ENCODE assay signal across 24 cellular contexts in genomic region chr4:80709082-80709869, GRCh38.
"Had no signal": no experiment of that assay in that cellular context is flagged by ENCODE, and none has a peak within 500 bp of the region (broad histone marks: within the 10 kb centered on the region; RNA-seq: fewer than 3 reads in every experiment).

No MANE protein-coding gene starts in this region.

- H3K27ac ChIP-seq: adrenal gland, cardiac muscle cell, dorsolateral prefrontal cortex, hepatocyte, left ventricle myocardium inferior, neutrophil, parathyroid adenoma, stomach, testis, WERI-Rb-1 had no signal

- H3K9me3 ChIP-seq: adrenal gland, left ventricle myocardium inferior, mucosa of descending colon, neutrophil, stomach, testis had no signal

- H3K27me3 Mint-ChIP-seq: activated CD4-positive, alpha-beta memory T cell treated with anti-CD3 and anti-CD28 coated beads, Interleukin-2, amount 10 ng/mL, durations not matched to agents 7 days and 5 days had no signal

- H3K9me3 Mint-ChIP-seq: activated CD4-positive, alpha-beta memory T cell treated with anti-CD3 and anti-CD28 coated beads, Interleukin-2, amount 10 ng/mL, durations not matched to agents 7 days and 5 days; activated T-helper 1 cell treated with anti-CD3 and anti-CD28 coated beads, Interleukin-12 subunit alpha, Interleukin-12 subunit beta, Interleukin-2, Interleukin-4 antibody, amounts not matched to agents 30 ng/mL and 10 ng/mL and 1 ng/mL, durations not matched to agents 14 hours and 24 hours and 36 hours; endodermal cell; memory B cell; T-helper 1 cell treated with Interleukin-12 subunit alpha and Interleukin-12 subunit beta and Interleukin-4 antibody, amounts not matched to agents 30 μg/mL and 1 μg/mL, for 36 hours had no signal

- H3K4me1 ChIP-seq: adrenal gland, left ventricle myocardium inferior, parathyroid adenoma, stomach, testis had no signal

- H3K36me3 ChIP-seq: adrenal gland, cardiac muscle cell, left ventricle myocardium inferior, neutrophil, stomach, WERI-Rb-1 had no signal

- H3K27me3 ChIP-seq: adrenal gland, cardiac muscle cell, dorsolateral prefrontal cortex, hepatocyte, neutrophil, stomach, testis had no signal

- H3K79me2 ChIP-seq: hepatocyte, parathyroid adenoma had no signal

- H3K4me1 Mint-ChIP-seq: activated CD4-positive, alpha-beta memory T cell treated with anti-CD3 and anti-CD28 coated beads, Interleukin-2, amount 10 ng/mL, durations not matched to agents 7 days and 5 days; memory B cell; natural killer cell had no signal

- DNase-seq: activated CD4-positive, alpha-beta memory T cell treated with anti-CD3 and anti-CD28 coated beads, Interleukin-2, amount 10 ng/mL, durations not matched to agents 7 days and 5 days; activated CD8-positive, alpha-beta memory T cell treated with anti-CD3 and anti-CD28 coated beads, Interleukin-2, amount 50 U/mL, for 48 hours; activated naive CD4-positive, alpha-beta T cell treated with Interleukin-2 at 50 U/mL for 16 hours; adrenal gland; dorsolateral prefrontal cortex; endodermal cell; erythroblast; kidney; left ventricle myocardium inferior; mucosa of descending colon; natural killer cell; retina; stimulated activated CD4-positive, alpha-beta T cell treated with anti-CD3 and anti-CD28 coated beads, Interleukin-12 subunit alpha, Interleukin-12 subunit beta, amount 100 ng/mL, for 4 hours; stimulated activated CD4-positive, alpha-beta T cell treated with anti-CD3 and anti-CD28 coated beads, Interleukin-2, amount 100 ng/mL, for 24 hours; stomach; testis; WERI-Rb-1 had no signal

- H3K4me2 ChIP-seq: hepatocyte had no signal

- H3K27ac Mint-ChIP-seq: activated CD4-positive, alpha-beta memory T cell treated with anti-CD3 and anti-CD28 coated beads, Interleukin-2, amount 10 ng/mL, durations not matched to agents 7 days and 5 days; activated T-helper 1 cell treated with anti-CD3 and anti-CD28 coated beads, Interleukin-12 subunit alpha, Interleukin-12 subunit beta, Interleukin-2, Interleukin-4 antibody, amounts not matched to agents 30 ng/mL and 10 ng/mL and 1 ng/mL, durations not matched to agents 14 hours and 24 hours and 36 hours; endodermal cell; memory B cell; natural killer cell; T-helper 1 cell treated with Interleukin-12 subunit alpha and Interleukin-12 subunit beta and Interleukin-4 antibody, amounts not matched to agents 30 μg/mL and 1 μg/mL, for 36 hours had no signal

- H3K4me3 ChIP-seq: adrenal gland, cardiac muscle cell, dorsolateral prefrontal cortex, hepatocyte, left ventricle myocardium inferior, mucosa of descending colon, stomach, testis had no signal

- H3K4me3 Mint-ChIP-seq: activated CD4-positive, alpha-beta memory T cell treated with anti-CD3 and anti-CD28 coated beads, Interleukin-2, amount 10 ng/mL, durations not matched to agents 7 days and 5 days; activated T-helper 1 cell treated with anti-CD3 and anti-CD28 coated beads, Interleukin-12 subunit alpha, Interleukin-12 subunit beta, Interleukin-2, Interleukin-4 antibody, amounts not matched to agents 30 ng/mL and 10 ng/mL and 1 ng/mL, durations not matched to agents 14 hours and 24 hours and 36 hours; endodermal cell; memory B cell; natural killer cell; T-helper 1 cell treated with Interleukin-12 subunit alpha and Interleukin-12 subunit beta and Interleukin-4 antibody, amounts not matched to agents 30 μg/mL and 1 μg/mL, for 36 hours had no signal

- H3K36me3 Mint-ChIP-seq: memory B cell, natural killer cell had no signal

- H2AFZ ChIP-seq: hepatocyte, parathyroid adenoma had no signal

- H3K9ac ChIP-seq: parathyroid adenoma had no signal
